Comparison of ENCODE assay signal across 11 cellular contexts in the genomic region with DNA sequence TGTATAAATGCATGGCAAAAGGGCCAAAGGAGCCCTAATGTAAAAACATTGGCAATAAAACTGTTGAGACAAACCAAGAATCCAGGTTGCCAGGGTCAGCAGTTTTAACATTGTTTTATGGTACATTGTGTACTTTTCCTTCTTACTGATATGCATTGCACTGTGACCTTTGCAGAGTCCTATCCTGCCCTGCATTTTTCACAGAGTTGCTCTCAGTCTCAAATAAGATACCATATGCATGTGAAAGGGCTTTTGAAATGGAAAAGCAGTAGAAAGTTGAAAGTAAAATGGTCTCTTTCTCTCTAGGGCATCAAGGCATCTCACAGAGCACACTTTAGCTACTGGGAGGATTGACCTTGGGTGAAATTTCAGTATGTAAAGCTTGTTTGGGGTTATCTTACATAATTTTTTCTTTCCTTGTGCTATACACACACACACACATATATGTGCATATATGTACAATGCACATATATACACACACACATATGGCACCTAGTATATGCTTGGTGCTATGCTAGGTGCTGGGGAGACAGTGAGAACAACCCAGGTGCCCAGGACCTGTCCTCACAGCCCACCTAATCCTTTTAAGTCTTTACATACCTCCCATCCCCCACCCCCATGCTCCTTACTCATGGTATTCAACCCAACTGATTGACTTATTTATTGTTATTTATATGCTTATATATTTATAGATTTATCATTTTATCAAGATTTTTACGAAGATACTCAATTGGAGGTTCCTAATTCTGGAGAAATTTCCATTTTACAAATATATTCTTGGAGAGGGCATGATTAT. TPM values are rescaled to one million over a fixed set of nuclear protein-coding genes. Genes with fewer than 3 reads are reported as not detected.
DNase-seq lines count a peak whose midpoint lies in the region; ATAC-seq and TF ChIP-seq lines count a peak whose summit lies in the region.
"Had no signal": no experiment of that assay in that cellular context is flagged by ENCODE, and none has a peak within 500 bp of the region (broad histone marks: within the 10 kb centered on the region; RNA-seq: fewer than 3 reads in every experiment).

No MANE protein-coding gene starts in this region.

- no peak for DNase-seq in CD8-positive, alpha-beta T cell
- DNase-seq in H9: no peak
- no peak for DNase-seq in chondrocyte (ENCODE audit: low spot score)
- DNase-seq in neural crest cell (ENCODE audit: low read depth, low spot score): no peak
- no peak for DNase-seq in brain microvascular endothelial cell
- no peak for DNase-seq in DMS53 treated with DMSO at 0.1 percent for 48 hours (lab: John Stamatoyannopoulos, UW; ENCODE audit: unreplicated experiment)
- no peak for DNase-seq in sciatic nerve (ENCODE audit: low spot score)
- no peak for DNase-seq in NCI-H1417 treated with DMSO at 0.1 percent for 48 hours (lab: John Stamatoyannopoulos, UW)
- DNase-seq: activated effector memory CD4-positive, alpha-beta T cell treated with anti-CD3 and anti-CD28 coated beads, Interleukin-2, amount 50 U/mL, for 16 hours; kidney glomerular epithelial cell; NCI-H526 had no signal

- POLR2A ChIA-PET in CD8-positive, alpha-beta T cell (lab: Charles Lee): no interaction called here

- in situ Hi-C loops in brain microvascular endothelial cell (cut with HindIII; ENCODE audit: low pct_ligation_motif_present, low sequenced_read_pairs): no loop called here

- H3K23me2 ChIP-seq in H9 (ENCODE audit: insufficient read length, low read depth, low read length, poor library complexity, severe bottlenecking): peaks cover 4% of the 10 kb centered on the region

- no peak overlapping the region for H3K9ac ChIP-seq in H9 (ENCODE audit: extremely low read depth, insufficient read length, low read length)

- H3K4me1 ChIP-seq in CD8-positive, alpha-beta T cell (ENCODE audit: insufficient read depth, low read length): peaks cover 10% of the 10 kb centered on the region
- peaks cover 9% of the 10 kb centered on the region for H3K4me1 ChIP-seq in H9 (ENCODE audit: insufficient read depth, low read length)

- ATAC-seq in CD8-positive, alpha-beta T cell: no peak
- no peak for ATAC-seq in sciatic nerve

- H3K18ac ChIP-seq in H9 (ENCODE audit: insufficient read length, low read depth, low read length): no peak overlapping the region

- CTCF ChIA-PET in CD8-positive, alpha-beta T cell (lab: Charles Lee): no interaction called here

- H3K9me3 ChIP-seq in CD8-positive, alpha-beta T cell (ENCODE audit: low read length): no peaks in the 10 kb centered on the region
- no peaks in the 10 kb centered on the region for H3K9me3 ChIP-seq in H9 (ENCODE audit: control insufficient read depth, low read depth, low read length)

- no peak overlapping the region for H3T11ph ChIP-seq in H9 (ENCODE audit: low read length)

- peak overlapping the region; percentile 30 for H3K4me2 ChIP-seq in H9 (ENCODE audit: insufficient read depth, insufficient read length, low read length)

- no peak overlapping the region for H3K27ac Mint-ChIP-seq in CD8-positive, alpha-beta T cell
- H3K27ac Mint-ChIP-seq in H9 (peak overlapping the region; percentile 25 to 72 (median 44); a peak in 4 of 7 replicates), chondrocyte (ENCODE audit: unreplicated experiment) (peak overlapping the region; percentile 78), neural crest cell (ENCODE audit: unreplicated experiment) (no peak overlapping the region)

- peaks cover 25% of the 10 kb centered on the region for H3K9me3 Mint-ChIP-seq in CD8-positive, alpha-beta T cell
- peaks cover 11 to 18% of the 10 kb centered on the region in 2 experiments for H3K9me3 Mint-ChIP-seq in H9
- H3K9me3 Mint-ChIP-seq in chondrocyte (ENCODE audit: low read depth): peaks cover 15% of the 10 kb centered on the region
- H3K9me3 Mint-ChIP-seq in neural crest cell: peaks cover 13% of the 10 kb centered on the region

- no peak overlapping the region for H2BK20ac ChIP-seq in H9 (ENCODE audit: low read depth, low read length, poor library complexity, severe bottlenecking)

- no peak overlapping the region for H3K56ac ChIP-seq in H9 (ENCODE audit: insufficient read length, low read depth, low read length)

- no peak overlapping the region for H3K14ac ChIP-seq in H9 (ENCODE audit: insufficient read depth, low read length)

- peaks cover 3% of the 10 kb centered on the region; the same call in 1 of the 2 replicates for H3K79me2 ChIP-seq in H9 (ENCODE audit: insufficient read depth, low read length)

- no CpG with 5 or more reads among the region's 1 CpG for WGBS in H9 (ENCODE audit: extremely low coverage, insufficient read length, low lambda C conversion rate)

- no peak overlapping the region for H2BK12ac ChIP-seq in H9 (ENCODE audit: insufficient read length, low read depth, low read length)

- intact Hi-C loops in CD8-positive, alpha-beta T cell (cut with DNase I, micrococcal nuclease): loop anchor here in 1 of 2 experiments (10.0 kb wide), 2 partner anchors 230 to 790 kb away; a partner anchor contains a TSS
- intact Hi-C loops in sciatic nerve (cut with DNase I): no loop called here

- TF ChIP-seq CTCF in CD8-positive, alpha-beta T cell (IDR thresholded peaks at IDR 0.05): no peak
- TF ChIP-seq CTCF in H9 (conservative IDR thresholded peaks at IDR 0.05): no peak
- no peak for TF ChIP-seq CTCF in chondrocyte (IDR thresholded peaks at IDR 0.05)
- TF ChIP-seq CTCF in neural crest cell (conservative IDR thresholded peaks at IDR 0.05): no peak
- TF ChIP-seq CTCF in brain microvascular endothelial cell (IDR thresholded peaks at IDR 0.05; ENCODE audit: low read depth, low read length, missing control alignments): no peak

- no peaks in the 10 kb centered on the region for H3K27me3 ChIP-seq in CD8-positive, alpha-beta T cell (ENCODE audit: insufficient read depth, low read length)
- H3K27me3 ChIP-seq in H9 (ENCODE audit: insufficient read depth, low read length): no peaks in the 10 kb centered on the region
- no peaks in the 10 kb centered on the region for H3K27me3 ChIP-seq in brain microvascular endothelial cell (replicated peaks)

- no peaks in the 10 kb centered on the region for H4K20me1 ChIP-seq in H9 (ENCODE audit: control insufficient read depth, insufficient read depth, insufficient read length)

- H3K27me3 Mint-ChIP-seq in CD8-positive, alpha-beta T cell (ENCODE audit: low read depth): peaks cover 30% of the 10 kb centered on the region
- H3K27me3 Mint-ChIP-seq in H9 (ENCODE audit: low read depth): no peaks in the 10 kb centered on the region; the same call in 1 of the 2 replicates
- no peaks in the 10 kb centered on the region for H3K27me3 Mint-ChIP-seq in chondrocyte (ENCODE audit: low read depth)
- H3K27me3 Mint-ChIP-seq in neural crest cell (ENCODE audit: low read depth): no peaks in the 10 kb centered on the region

- no peak overlapping the region for H2BK120ac ChIP-seq in H9 (ENCODE audit: low read depth, low read length, poor library complexity, severe bottlenecking)

- no peak overlapping the region for H2AK5ac ChIP-seq in H9 (ENCODE audit: insufficient read length, low read length)

- H3K23ac ChIP-seq in H9 (ENCODE audit: insufficient read length, low read depth, low read length): no peak overlapping the region

- no peaks in the 10 kb centered on the region for H3K79me1 ChIP-seq in H9 (ENCODE audit: insufficient read depth, low read depth, low read length, poor library complexity, severe bottlenecking)

- H3K27ac ChIP-seq in CD8-positive, alpha-beta T cell (ENCODE audit: low read depth, low read length): no peak overlapping the region
- H3K27ac ChIP-seq in H9 (ENCODE audit: insufficient read length, low read depth, low read length) (peak overlapping the region; percentile 34), brain microvascular endothelial cell (no peak overlapping the region)

- H3K4me3 ChIP-seq in CD8-positive, alpha-beta T cell (ENCODE audit: low read depth, low read length): no peak overlapping the region
- no peak overlapping the region for H3K4me3 ChIP-seq in brain microvascular endothelial cell (ENCODE audit: low read depth, low read length)

- no peak overlapping the region for H4K91ac ChIP-seq in H9 (ENCODE audit: insufficient read length, low read depth, low read length)

- H3K4ac ChIP-seq in H9 (ENCODE audit: low read depth, low read length): no peak overlapping the region

- peak overlapping the region; percentile 81 for H3K4me3 Mint-ChIP-seq in CD8-positive, alpha-beta T cell
- peak overlapping the region; percentile 72 to 82; a peak in 4 of 5 replicates for H3K4me3 Mint-ChIP-seq in H9
- no peak overlapping the region for H3K4me3 Mint-ChIP-seq in chondrocyte (ENCODE audit: unreplicated experiment)
- H3K4me3 Mint-ChIP-seq in neural crest cell: peak overlapping the region; percentile 91

- no peaks in the 10 kb centered on the region for H3K36me3 Mint-ChIP-seq in CD8-positive, alpha-beta T cell
- peaks cover 5 to 29% (median 7%) of the 10 kb centered on the region in 3 experiments for H3K36me3 Mint-ChIP-seq in H9 (ENCODE audit: insufficient read depth in 1 of 3, low read depth in 3 of 3)
- peaks cover 12% of the 10 kb centered on the region for H3K36me3 Mint-ChIP-seq in chondrocyte (ENCODE audit: low read depth)
- peaks cover 6% of the 10 kb centered on the region for H3K36me3 Mint-ChIP-seq in neural crest cell (ENCODE audit: low read depth)

- no peak overlapping the region for H2AFZ ChIP-seq in H9 (ENCODE audit: low read length)

- no peak overlapping the region for H4K8ac ChIP-seq in H9 (replicated peaks; ENCODE audit: insufficient read length, low read depth, low read length)

- H2BK15ac ChIP-seq in H9 (ENCODE audit: low read depth, low read length): no peak overlapping the region

- H2BK5ac ChIP-seq in H9 (ENCODE audit: insufficient read length, low read length): no peak overlapping the region

- no peaks in the 10 kb centered on the region for H3K36me3 ChIP-seq in CD8-positive, alpha-beta T cell (ENCODE audit: insufficient read depth, low read length)
- no peaks in the 10 kb centered on the region for H3K36me3 ChIP-seq in brain microvascular endothelial cell (replicated peaks)

- H4K5ac ChIP-seq in H9 (ENCODE audit: insufficient read length, low read depth, low read length): no peak overlapping the region

- H3K4me1 Mint-ChIP-seq in CD8-positive, alpha-beta T cell (ENCODE audit: low read depth): peaks cover 12% of the 10 kb centered on the region
- H3K4me1 Mint-ChIP-seq in H9: peaks cover 37 to 43% of the 10 kb centered on the region in 2 experiments
- H3K4me1 Mint-ChIP-seq in chondrocyte (ENCODE audit: low read depth): peaks cover 33% of the 10 kb centered on the region
- peaks cover 24% of the 10 kb centered on the region for H3K4me1 Mint-ChIP-seq in neural crest cell

RNA-seq across cellular contexts. Expression of a gene that starts 1.2 kb away (rescaled TPM):
- under 1 TPM; 0.08 to 0.11 TPM for total RNA-seq in CD8-positive, alpha-beta T cell
- total RNA-seq in H9 (2021) (12.4 and 12.6 TPM in 2 replicates), chondrocyte (14.7 to 20.6 TPM (median 14.8 TPM) in 3 replicates), neural crest cell (16.4 and 17.1 TPM in 2 replicates), sciatic nerve (15.2 TPM)

Comparison
In these comparisons a context has a peak if more than half of its experiments do, and no peak if none do; other contexts are left out.
1. H3K27ac Mint-ChIP-seq: peak in H9 (3 of 3) and chondrocyte (single experiment); none in CD8-positive, alpha-beta T cell (single experiment) and neural crest cell (single experiment).
2. RNA of a gene that starts 1.2 kb away (total RNA-seq): 16.4 to 17.1 TPM in neural crest cell, 15.2 TPM in sciatic nerve (single experiment), 14.7 to 20.6 TPM in chondrocyte and 12.4 to 12.6 TPM in H9; 0.08 to 0.11 TPM in CD8-positive, alpha-beta T cell; every median in the first group is over 10 times any median in the second.